ENCODE assay signal across 8 cellular contexts in genomic region chr14:68790656-68791077, GRCh38. TPM values are rescaled to one million over a fixed set of nuclear protein-coding genes. Genes with fewer than 3 reads are reported as not detected.
DNase-seq lines count a peak whose midpoint lies in the region; ATAC-seq and TF ChIP-seq lines count a peak whose summit lies in the region.

No MANE protein-coding gene starts in this region.

- ATAC-seq in IMR-90 (ENCODE audit: low read depth) (no peak), HG02970 (IDR thresholded peaks at IDR 0.05; ENCODE audit: low FRiP score, unreplicated experiment) (no peak), HG03378 (IDR thresholded peaks at IDR 0.05; ENCODE audit: unreplicated experiment) (no peak)
- ATAC-seq in activated CD8-positive, alpha-beta T cell treated with anti-CD3 and anti-CD28 coated beads for 36 hours: peak; percentile 10

- CTCF ChIA-PET in IMR-90 (lab: Yijun Ruan, JAX): no interaction called here
- CTCF ChIA-PET in activated CD8-positive, alpha-beta T cell treated with anti-CD3 and anti-CD28 coated beads for 36 hours (lab: Charles Lee): interaction anchor here (0.7 to 16.7 kb wide), 19 partner anchors 8 to 541 kb away, joined by 3 to 268 read pairs (median 6); no protein-coding TSS in a partner anchor

- H4K5ac ChIP-seq in IMR-90 (ENCODE audit: low read depth, low read length): no peak overlapping the region

- H3K4me3 ChIP-seq in IMR-90 (ENCODE audit: insufficient read depth, low read depth, low read length) (peak overlapping the region; percentile 97), neutrophil (ENCODE audit: low read depth in 1 of 2, low read length in 1 of 2) (peak overlapping the region; percentile 74 to 99)

- H3K36me3 ChIP-seq in IMR-90 (ENCODE audit: control insufficient read depth, insufficient read depth, low read length) (peaks cover 35% of the 10 kb centered on the region), neutrophil (peaks cover 57% of the 10 kb centered on the region)

- peaks cover 0 to 31% of the 10 kb centered on the region in 2 experiments; a peak in 2 of 4 replicates for H3K79me1 ChIP-seq in IMR-90 (ENCODE audit: low read depth in 1 of 2, low read length in 2 of 2)

- DNase-seq in IMR-90 (no peak), endothelial cell (ENCODE audit: low spot score) (no peak), occipital lobe (lab: John Stamatoyannopoulos, UW) (no peak), NCI-H748 treated with DMSO at 0.1 percent for 48 hours (lab: John Stamatoyannopoulos, UW) (no peak)
- peak; percentile 94 for DNase-seq in activated CD8-positive, alpha-beta T cell treated with anti-CD3 and anti-CD28 coated beads for 36 hours

- H3K4ac ChIP-seq in IMR-90 (ENCODE audit: low read depth, low read length): peak overlapping the region; percentile 81

- peak overlapping the region; percentile 86 for H3K56ac ChIP-seq in IMR-90 (ENCODE audit: extremely low read depth, insufficient read depth, low read length)

- peaks cover 45% of the 10 kb centered on the region for H3K4me1 Mint-ChIP-seq in activated CD8-positive, alpha-beta T cell treated with anti-CD3 and anti-CD28 coated beads for 36 hours (ENCODE audit: low read depth)
- peaks cover 70% of the 10 kb centered on the region for H3K4me1 Mint-ChIP-seq in endothelial cell (ENCODE audit: unreplicated experiment)

- H3K14ac ChIP-seq in IMR-90 (replicated peaks; ENCODE audit: low read depth, low read length): peak overlapping the region; percentile 95

- 0 out of 2 replicates have a peak overlapping the region, but pooled peaks have one; percentile 30 for H2BK20ac ChIP-seq in IMR-90 (ENCODE audit: low read depth, low read length)

- H3K27ac Mint-ChIP-seq in activated CD8-positive, alpha-beta T cell treated with anti-CD3 and anti-CD28 coated beads for 36 hours: peak overlapping the region; percentile 100
- peak overlapping the region; percentile 89 for H3K27ac Mint-ChIP-seq in endothelial cell (ENCODE audit: unreplicated experiment)

- H4K8ac ChIP-seq in IMR-90 (ENCODE audit: low read depth in 2 of 2, low read length in 2 of 2): peak overlapping the region; percentile 61 to 63; a peak in 3 of 4 replicates

- POLR2A ChIA-PET in IMR-90 (lab: Charles Lee; ENCODE audit: unreplicated experiment): interaction anchor here (0.6 to 3.5 kb wide), 9 partner anchors 16 to 541 kb away, joined by 3 to 50 read pairs (median 4); no protein-coding TSS in a partner anchor
- POLR2A ChIA-PET in activated CD8-positive, alpha-beta T cell treated with anti-CD3 and anti-CD28 coated beads for 36 hours (lab: Charles Lee): interaction anchor here (0.7 to 9.4 kb wide), 14 partner anchors 9 to 507 kb away, joined by 3 to 207 read pairs (median 4); no protein-coding TSS in a partner anchor

- H2AK5ac ChIP-seq in IMR-90 (ENCODE audit: low read depth, low read length): peak overlapping the region; percentile 78

- H4K20me1 ChIP-seq in IMR-90 (ENCODE audit: insufficient read depth, low read length): peaks cover 68% of the 10 kb centered on the region

- H3K27me3 ChIP-seq in IMR-90 (ENCODE audit: control insufficient read depth, insufficient read depth, low read length) (no peaks in the 10 kb centered on the region), neutrophil (no peaks in the 10 kb centered on the region)

- H3K9me3 Mint-ChIP-seq in activated CD8-positive, alpha-beta T cell treated with anti-CD3 and anti-CD28 coated beads for 36 hours: no peaks in the 10 kb centered on the region
- H3K9me3 Mint-ChIP-seq in endothelial cell (ENCODE audit: unreplicated experiment): no peaks in the 10 kb centered on the region

- H2AK9ac ChIP-seq in IMR-90 (replicated peaks; ENCODE audit: low read depth, low read length, poor library complexity): peak overlapping the region; percentile 60

- H2BK120ac ChIP-seq in IMR-90 (ENCODE audit: low read depth, low read length): peak overlapping the region; percentile 69

- peak overlapping the region; percentile 83 for H3K4me2 ChIP-seq in IMR-90 (ENCODE audit: low read depth, low read length)

- H3K27ac ChIP-seq in IMR-90 (ENCODE audit: insufficient read depth, low read length) (peak overlapping the region; percentile 98), neutrophil (peak overlapping the region; percentile 100)

- TF ChIP-seq CTCF in IMR-90 (conservative IDR thresholded peaks at IDR 0.05; ENCODE audit: low read depth, low read length) (no peak), endothelial cell (IDR thresholded peaks at IDR 0.05; ENCODE audit: unreplicated experiment) (no peak), neutrophil (IDR thresholded peaks at IDR 0.05) (no peak)
- TF ChIP-seq CTCF in activated CD8-positive, alpha-beta T cell treated with anti-CD3 and anti-CD28 coated beads for 36 hours (IDR thresholded peaks at IDR 0.05): no peak

- peak overlapping the region; percentile 53 for H4K91ac ChIP-seq in IMR-90 (ENCODE audit: insufficient read depth, low read depth, low read length)

- H2BK15ac ChIP-seq in IMR-90 (ENCODE audit: low read depth, low read length): no peak overlapping the region

- no peak overlapping the region for H2AFZ ChIP-seq in IMR-90 (replicated peaks; ENCODE audit: low read length, poor library complexity)

- TF ChIP-seq POLR2A in IMR-90 (IDR thresholded peaks at IDR 0.05; ENCODE audit: low read depth, low read length): no peak

- intact Hi-C loops in IMR-90 (cut with micrococcal nuclease): loop anchor here (2.0 to 10.0 kb wide), 4 partner anchors 126 to 646 kb away; no protein-coding TSS in a partner anchor
- intact Hi-C loops in activated CD8-positive, alpha-beta T cell treated with anti-CD3 and anti-CD28 coated beads for 36 hours (cut with micrococcal nuclease): loop anchor here (5.0 kb wide), 1 partner anchor 108 kb away; no protein-coding TSS in a partner anchor

- peak overlapping the region; percentile 92 for H3K23ac ChIP-seq in IMR-90 (ENCODE audit: low read depth, low read length)

- H3K4me1 ChIP-seq in IMR-90 (ENCODE audit: control insufficient read depth, insufficient read depth, low read length) (peaks cover 2% of the 10 kb centered on the region; the same call in 1 of the 2 replicates), neutrophil (ENCODE audit: control insufficient read depth in 1 of 2, insufficient read depth in 1 of 2, low read depth in 1 of 2, low read length in 1 of 2) (peaks cover 45 to 49% of the 10 kb centered on the region in 2 experiments)

- no peak for TF ChIP-seq RAD21 in IMR-90 (IDR thresholded peaks at IDR 0.05; ENCODE audit: low read length)

- peak overlapping the region; percentile 84 for H3K9ac ChIP-seq in IMR-90 (ENCODE audit: low read depth, low read length)

- H3K27me3 Mint-ChIP-seq in activated CD8-positive, alpha-beta T cell treated with anti-CD3 and anti-CD28 coated beads for 36 hours: no peaks in the 10 kb centered on the region
- H3K27me3 Mint-ChIP-seq in endothelial cell (ENCODE audit: unreplicated experiment): peaks cover 46% of the 10 kb centered on the region

- peak overlapping the region; percentile 87 for H2BK5ac ChIP-seq in IMR-90 (ENCODE audit: low read depth, low read length, poor library complexity, severe bottlenecking)

- H3K9me1 ChIP-seq in IMR-90 (ENCODE audit: insufficient read depth, low read length): peaks cover 10% of the 10 kb centered on the region; the same call in 1 of the 2 replicates

- in situ Hi-C loops in IMR-90 (cut with MboI; ENCODE audit: low sequenced_read_pairs): no loop called here

- dilution Hi-C loops in IMR-90 (cut with HindIII; ENCODE audit: low sequenced_read_pairs, unreplicated experiment): no loop called here

- peak overlapping the region; percentile 75 for H3K18ac ChIP-seq in IMR-90 (ENCODE audit: low read depth, low read length)

- BruUV-seq in IMR-90 (replicated peaks; lab: Mats Ljungman, UMichigan): no TSS peak

- H3K4me3 Mint-ChIP-seq in activated CD8-positive, alpha-beta T cell treated with anti-CD3 and anti-CD28 coated beads for 36 hours: peak overlapping the region; percentile 88
- peak overlapping the region; percentile 99 for H3K4me3 Mint-ChIP-seq in endothelial cell (ENCODE audit: unreplicated experiment)

- peaks cover 64% of the 10 kb centered on the region for H3K36me3 Mint-ChIP-seq in activated CD8-positive, alpha-beta T cell treated with anti-CD3 and anti-CD28 coated beads for 36 hours (ENCODE audit: low read depth)
- H3K36me3 Mint-ChIP-seq in endothelial cell (ENCODE audit: low read depth, unreplicated experiment): peaks cover 61% of the 10 kb centered on the region

- no peaks in the 10 kb centered on the region for H3K9me3 ChIP-seq in IMR-90 (ENCODE audit: control insufficient read depth, insufficient read depth, low read length)
- peaks cover 4% of the 10 kb centered on the region for H3K9me3 ChIP-seq in neutrophil

- 0% methylated on average over 3 of the region's 8 CpGs; no CpG with 5 or more reads in 1 of the 2 experiments for WGBS in IMR-90 (ENCODE audit: extremely low coverage in 2 of 2, insufficient read length in 1 of 2), 2 experiments

TF ChIP-seq in IMR-90, 13 proteins besides CTCF, POLR2A, EP300 and RAD21:
- no peak for TF ChIP-seq BHLHE40 (IDR thresholded peaks at IDR 0.05; ENCODE audit: low read depth, low read length)
- no peak for TF ChIP-seq NFE2L2 (IDR thresholded peaks at IDR 0.05; ENCODE audit: low read depth, low read length)
- peak; percentile 15; the same call in 1 of the 2 replicates for TF ChIP-seq MXI1 (IDR thresholded peaks at IDR 0.05; ENCODE audit: borderline replicate concordance, low read depth, low read length)
TF ChIP-seq in IMR-90: peak in this region for 1.

RNA-seq across cellular contexts. Expression of gene ZFP36L1, which starts 2.2 kb away (rescaled TPM):
- total RNA-seq in IMR-90 (2012; rRNA removed) (6.5 and 19.7 TPM in 2 replicates), endothelial cell (ENCODE audit: unreplicated experiment) (385 TPM), occipital lobe (7.3 TPM)
- polyA plus RNA-seq in IMR-90 (2012; rRNA removed): 82.3 and 140 TPM in 2 replicates
- polyA plus RNA-seq in IMR-90 (2012; cell fraction: cytosol; rRNA removed): 116 and 171 TPM in 2 replicates
- polyA plus RNA-seq in IMR-90 (2012; cell fraction: nucleus; rRNA removed; ENCODE audit: low replicate concordance): 95.1 and 247 TPM in 2 replicates
- total RNA-seq in activated CD8-positive, alpha-beta T cell treated with anti-CD3 and anti-CD28 coated beads for 36 hours: 10 to 100 TPM; 57.4 to 60.6 TPM
